In the genomic region with DNA sequence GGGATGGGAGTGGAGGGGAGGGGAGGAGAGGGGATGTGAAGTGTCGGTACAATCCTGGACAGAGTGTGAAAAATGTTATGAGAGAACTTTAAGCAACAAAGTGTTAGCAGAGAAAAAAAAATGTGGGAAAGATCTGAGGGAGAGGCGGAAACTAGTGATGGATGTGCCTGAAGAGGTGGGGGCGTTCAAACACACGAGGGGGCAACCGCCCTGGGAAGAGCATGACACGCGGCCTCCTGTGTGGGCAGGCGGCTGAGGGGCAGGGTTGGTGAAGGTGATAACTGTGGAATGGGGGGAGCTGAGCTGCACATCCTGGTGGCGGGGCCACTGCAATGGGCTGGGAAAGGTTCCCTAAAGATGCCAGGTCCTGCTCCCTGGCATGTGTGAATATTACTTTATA, we compare ENCODE assay signal across 27 cellular contexts. TPM values are rescaled to one million over a fixed set of nuclear protein-coding genes. Genes with fewer than 3 reads are reported as not detected.
"Had no signal": no experiment of that assay in that cellular context is flagged by ENCODE, and none has a peak within 500 bp of the region (broad histone marks: within the 10 kb centered on the region; RNA-seq: fewer than 3 reads in every experiment).

No MANE protein-coding gene starts in this region.

- H3K36me3 Mint-ChIP-seq: natural killer cell had no signal

- H3K4me1 Mint-ChIP-seq: immature natural killer cell; natural killer cell; stimulated activated memory B cell treated with anti-CD40 and anti-IgM and Interleukin-4, amounts not matched to agents 10 μg/mL and 1 μg/mL and 100 μg/mL, for 72 hours; stimulated activated naive CD8-positive, alpha-beta T cell treated with anti-CD3 and anti-CD28 coated beads, Interleukin-15, amount 100 ng/mL, for 72 hours had no signal

- H2AFZ ChIP-seq: parathyroid adenoma had no signal

- ATAC-seq: lower lobe of right lung; natural killer cell; stimulated activated memory B cell treated with anti-CD40 and anti-IgM and Interleukin-4, amounts not matched to agents 10 μg/mL and 1 μg/mL and 100 μg/mL, for 72 hours; stimulated activated naive CD8-positive, alpha-beta T cell treated with anti-CD3 and anti-CD28 coated beads, Interleukin-15, amount 100 ng/mL, for 72 hours had no signal

- H3K27ac Mint-ChIP-seq: immature natural killer cell; natural killer cell; stimulated activated memory B cell treated with anti-CD40 and anti-IgM and Interleukin-4, amounts not matched to agents 10 μg/mL and 1 μg/mL and 100 μg/mL, for 72 hours; type B pancreatic cell had no signal

- H3K4me3 Mint-ChIP-seq: immature natural killer cell; naive B cell; natural killer cell; stimulated activated memory B cell treated with anti-CD40 and anti-IgM and Interleukin-4, amounts not matched to agents 10 μg/mL and 1 μg/mL and 100 μg/mL, for 72 hours; stimulated activated naive CD8-positive, alpha-beta T cell treated with anti-CD3 and anti-CD28 coated beads, Interleukin-15, amount 100 ng/mL, for 72 hours; type B pancreatic cell had no signal

- H3K36me3 ChIP-seq: uterus had no signal

- H3K27me3 Mint-ChIP-seq: naive B cell; stimulated activated memory B cell treated with anti-CD40 and anti-IgM and Interleukin-4, amounts not matched to agents 10 μg/mL and 1 μg/mL and 100 μg/mL, for 72 hours; stimulated activated naive CD8-positive, alpha-beta T cell treated with anti-CD3 and anti-CD28 coated beads, Interleukin-15, amount 100 ng/mL, for 72 hours; type B pancreatic cell had no signal

- H3K4me2 ChIP-seq: smooth muscle cell had no signal

- DNase-seq: hypothalamus; immature natural killer cell; kidney; left colon; lower lobe of right lung; mammary epithelial cell; mesenchymal stem cell; naive B cell; natural killer cell; nucleus accumbens; right lobe of liver; stimulated activated CD4-positive, alpha-beta T cell treated with anti-CD3 and anti-CD28 coated beads, Interleukin-1b, Interleukin-23, amount 100 ng/mL, for 48 hours; stimulated activated CD4-positive, alpha-beta T cell treated with anti-CD3 and anti-CD28 coated beads, Interleukin-2, amount 100 ng/mL, for 48 hours; stimulated activated CD4-positive, alpha-beta T cell treated with anti-CD3 and anti-CD28 coated beads, Interleukin-4, amount 100 ng/mL, for 4 hours; stimulated activated CD8-positive, alpha-beta memory T cell treated with anti-CD3 and anti-CD28 coated beads, Interleukin-4, amount 100 ng/mL, for 48 hours; stimulated activated naive CD4-positive, alpha-beta T cell treated with Interleukin-2 at 50 U/mL for 16 hours; stimulated activated naive CD8-positive, alpha-beta T cell treated with anti-CD3 and anti-CD28 coated beads, Interleukin-15, amount 100 ng/mL, for 72 hours; substantia nigra; uterus had no signal

- H3K9ac ChIP-seq: parathyroid adenoma had no signal

- H3K9me3 ChIP-seq: left lung, lower lobe of right lung, right atrium auricular region, right lobe of liver, tibial nerve, uterus had no signal

- H3K27ac ChIP-seq: left lung, lower lobe of right lung, parathyroid adenoma, right atrium auricular region, right lobe of liver, tibial nerve, uterus had no signal

- H3K4me1 ChIP-seq: left lung, lower lobe of right lung, parathyroid adenoma, right atrium auricular region, right lobe of liver, tibial nerve, uterus had no signal

- H3K9me3 Mint-ChIP-seq: immature natural killer cell; natural killer cell; stimulated activated naive CD8-positive, alpha-beta T cell treated with anti-CD3 and anti-CD28 coated beads, Interleukin-15, amount 100 ng/mL, for 72 hours; type B pancreatic cell had no signal

- H3K27me3 ChIP-seq: left lung, right atrium auricular region, right lobe of liver, tibial nerve, uterus had no signal

- H3K4me3 ChIP-seq: left lung, lower lobe of right lung, right atrium auricular region, right lobe of liver, smooth muscle cell, tibial nerve, uterus had no signal

- H3K79me2 ChIP-seq: parathyroid adenoma had no signal

RNA-seq across cellular contexts. Expression of a gene that starts 48.3 kb away (rescaled TPM):
- polyA plus RNA-seq: neural cell had no signal
